14 cellular contexts compared by ENCODE assay signal in the genomic region with DNA sequence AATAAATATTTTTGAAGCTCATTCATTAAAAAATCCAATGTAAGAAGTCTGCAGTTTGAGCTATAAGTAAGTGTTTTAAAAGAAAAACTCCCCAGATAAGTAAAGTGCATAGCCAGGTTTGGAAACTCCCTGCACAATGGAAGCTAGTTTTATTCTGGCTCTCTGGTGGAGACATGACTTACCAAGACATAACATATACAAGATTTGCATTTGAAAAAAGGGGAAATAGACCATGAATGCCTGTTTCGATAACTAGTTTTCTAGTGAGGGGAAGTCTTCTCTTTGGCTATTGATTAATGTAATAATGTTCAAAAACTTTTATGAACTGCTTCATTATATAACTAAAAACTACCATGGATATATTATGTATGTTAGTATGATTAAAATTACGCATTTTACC.
DNase-seq lines count a peak whose midpoint lies in the region; ATAC-seq, FAIRE-seq and TF ChIP-seq lines count a peak whose summit lies in the region.
"Had no signal": no experiment of that assay in that cellular context is flagged by ENCODE, and none has a peak within 500 bp of the region (broad histone marks: within the 10 kb centered on the region; RNA-seq: fewer than 3 reads in every experiment).

No MANE protein-coding gene starts in this region.

- no peaks in the 10 kb centered on the region; the same call in 2 of the 3 replicates for H3K9me3 ChIP-seq in GM12878 (replicated peaks; ENCODE audit: control insufficient read depth, insufficient read depth, low read length)
- no peaks in the 10 kb centered on the region for H3K9me3 ChIP-seq in prostate gland
- no peaks in the 10 kb centered on the region for H3K9me3 ChIP-seq in A673 (ENCODE audit: low read depth, low read length, poor library complexity, severe bottlenecking)
- H3K9me3 ChIP-seq in colonic mucosa, result no peaks in the 10 kb centered on the region
- H3K9me3 ChIP-seq: body of pancreas, pancreas had no signal

- POLR2A ChIA-PET in GM12878 (lab: Charles Lee) (no interaction called here), A673 (lab: Charles Lee; ENCODE audit: low non-redundant PET) (no interaction called here)

- no peak overlapping the region for H2AFZ ChIP-seq in GM12878 (ENCODE audit: control insufficient read depth, low read depth, low read length)

- H3K27me3 ChIP-seq in GM12878 (replicated peaks in 1 of 2; ENCODE audit: control insufficient read depth in 2 of 2, insufficient read depth in 2 of 2, low read length in 1 of 2), result no peaks in the 10 kb centered on the region
- H3K27me3 ChIP-seq in prostate gland (replicated peaks; ENCODE audit: insufficient read depth), result no peaks in the 10 kb centered on the region
- H3K27me3 ChIP-seq in A673 (replicated peaks; ENCODE audit: insufficient read depth, low read depth, low read length, poor library complexity), result no peaks in the 10 kb centered on the region
- no peaks in the 10 kb centered on the region for H3K27me3 ChIP-seq in colonic mucosa
- H3K27me3 ChIP-seq: body of pancreas, pancreas had no signal

- H3K36me3 ChIP-seq in GM12878 (ENCODE audit: control insufficient read depth in 2 of 2, insufficient read depth in 2 of 2, low read length in 1 of 2), result no peaks in the 10 kb centered on the region; a peak in 1 of 4 replicates
- H3K36me3 ChIP-seq in prostate gland, result no peaks in the 10 kb centered on the region
- no peaks in the 10 kb centered on the region for H3K36me3 ChIP-seq in A673 (ENCODE audit: insufficient read depth, low read length, poor library complexity, severe bottlenecking)
- H3K36me3 ChIP-seq in colonic mucosa, result no peaks in the 10 kb centered on the region
- H3K36me3 ChIP-seq: pancreas had no signal

- no peak for TF ChIP-seq RAD21 in GM12878 (IDR thresholded peaks at IDR 0.05; ENCODE audit: insufficient read depth, low read depth, low read length)

- H3K27ac ChIP-seq in GM12878 (ENCODE audit: control insufficient read depth, insufficient read depth) (peak overlapping the region; percentile 70), prostate gland (no peak overlapping the region), A673 (ENCODE audit: low read depth, low read length, poor library complexity, severe bottlenecking) (no peak overlapping the region), colonic mucosa (no peak overlapping the region)
- H3K27ac ChIP-seq: body of pancreas, pancreas had no signal

- H3K9ac ChIP-seq in GM12878 (ENCODE audit: control insufficient read depth, insufficient read depth, low read length) (no peak overlapping the region), colonic mucosa (ENCODE audit: low read depth in 2 of 2, low read length in 2 of 2) (no peak overlapping the region)

- BruUV-seq in GM12878 (replicated peaks; lab: Mats Ljungman, UMichigan), result no TSS peak
- BruUV-seq in A673 (replicated peaks; lab: Mats Ljungman, UMichigan), result no TSS peak

- SMC1A ChIA-PET in GM12878 (lab: Charles Lee; ENCODE audit: uncharacterized antibody, unreplicated experiment), result interaction anchor here (0.7 to 1.6 kb wide), 6 partner anchors 12 to 370 kb away, joined by 3 to 6 read pairs (median 4); no protein-coding TSS in a partner anchor

- 98% methylated on average over 2 of the region's 2 CpGs for WGBS in GM12878 (ENCODE audit: insufficient coverage, insufficient replicate concordance, low lambda C conversion rate, missing lambda C conversion rate)
- 97% methylated on average over 2 of the region's 2 CpGs for WGBS in prostate gland

- CTCF ChIA-PET in GM12878 (lab: Yijun Ruan, JAX) (interaction anchor here (0.9 to 1.0 kb wide), 2 partner anchors 11 to 33 kb away, joined by 3 read pairs; no protein-coding TSS in a partner anchor), A673 (lab: Charles Lee) (no interaction called here)

- no peak for TF ChIP-seq EP300 in GM12878 (IDR thresholded peaks at IDR 0.05; ENCODE audit: borderline replicate concordance in 1 of 2, control insufficient read depth in 1 of 2, low read depth in 2 of 2, low read length in 2 of 2)

- TF ChIP-seq POLR2A in GM12878 (IDR thresholded peaks at IDR 0.05; ENCODE audit: low read depth, low read length), result no peak
- no peak for TF ChIP-seq POLR2A in prostate gland (IDR thresholded peaks at IDR 0.05)

- H3K79me2 ChIP-seq in GM12878 (ENCODE audit: control insufficient read depth, insufficient read depth, low read length), result no peaks in the 10 kb centered on the region

- intact Hi-C loops in GM12878 (cut with micrococcal nuclease; ENCODE audit: unreplicated experiment) (no loop called here), prostate gland (cut with DNase I) (no loop called here), A673 (cut with micrococcal nuclease; ENCODE audit: unreplicated experiment) (no loop called here), colonic mucosa (cut with DNase I) (no loop called here)

- FAIRE-seq in GM12878 (lab: Jason Lieb, UNC), result no peak
- FAIRE-seq: pancreas had no signal

- TF ChIP-seq CTCF in GM12878 (IDR thresholded peaks at IDR 0.05 in 2 of 3, conservative IDR thresholded peaks at IDR 0.05 in 1 of 3; ENCODE audit: control insufficient read depth in 2 of 3, extremely low read depth in 1 of 3, insufficient read depth in 1 of 3, low read depth in 3 of 3, low read length in 3 of 3) (no peak), prostate gland (IDR thresholded peaks at IDR 0.05) (no peak), A673 (conservative IDR thresholded peaks at IDR 0.05; ENCODE audit: low read depth, low read length) (no peak), colonic mucosa (IDR thresholded peaks at IDR 0.05) (no peak)

- in situ Hi-C loops in GM12878 (cut with MboI), result no loop called here

- RAD21 ChIA-PET in GM12878 (lab: Charles Lee; ENCODE audit: unreplicated experiment), result interaction anchor here (1.7 to 1.8 kb wide), 2 partner anchors 13 to 87 kb away, joined by 5 read pairs; no protein-coding TSS in a partner anchor

- ATAC-seq in GM18873 (IDR thresholded peaks at IDR 0.05; ENCODE audit: low FRiP score, unreplicated experiment) (peak; percentile 89), GM21528 (IDR thresholded peaks at IDR 0.05; ENCODE audit: low FRiP score, unreplicated experiment) (peak; percentile 97), HG03060 (IDR thresholded peaks at IDR 0.05; ENCODE audit: low read depth, unreplicated experiment) (peak; percentile 87), GM12878 (peak; percentile 99)
- ATAC-seq: body of pancreas, pancreas had no signal

- DNase-seq in GM12878 (ENCODE audit: low read depth, low spot score), result peak; percentile 31
- no peak for DNase-seq in prostate gland (ENCODE audit: low spot score)
- DNase-seq in HK-2 (ENCODE audit: unreplicated experiment), result no peak
- DNase-seq in A673 (ENCODE audit: low spot score), result no peak
- no peak for DNase-seq in colonic mucosa
- DNase-seq: body of pancreas; CD8-positive, alpha-beta memory T cell; mammary epithelial cell; NCI-H82; pancreas; stimulated activated naive CD4-positive, alpha-beta T cell had no signal

- no peaks in the 10 kb centered on the region for H4K20me1 ChIP-seq in GM12878 (ENCODE audit: control insufficient read depth, insufficient read depth)

- peaks cover 5% of the 10 kb centered on the region; the same call in 1 of the 2 replicates for H3K4me1 ChIP-seq in GM12878 (ENCODE audit: control insufficient read depth, insufficient read depth, low read length)
- H3K4me1 ChIP-seq in prostate gland (replicated peaks), result no peaks in the 10 kb centered on the region
- H3K4me1 ChIP-seq in A673 (ENCODE audit: insufficient read depth, low read length, poor library complexity, severe bottlenecking), result no peaks in the 10 kb centered on the region
- no peaks in the 10 kb centered on the region for H3K4me1 ChIP-seq in colonic mucosa
- H3K4me1 ChIP-seq: body of pancreas, pancreas had no signal

- no peak overlapping the region for H3K4me3 ChIP-seq in GM12878
- H3K4me3 ChIP-seq in prostate gland, result no peak overlapping the region
- no peak overlapping the region for H3K4me3 ChIP-seq in A673 (ENCODE audit: low read depth, low read length, poor library complexity, severe bottlenecking)
- no peak overlapping the region for H3K4me3 ChIP-seq in colonic mucosa
- H3K4me3 ChIP-seq: body of pancreas, pancreas had no signal

- peak overlapping the region; percentile 27; the same call in 1 of the 2 replicates for H3K4me2 ChIP-seq in GM12878 (ENCODE audit: control insufficient read depth, insufficient read depth)

TF ChIP-seq in GM12878, 131 proteins besides CTCF, POLR2A, EP300 and RAD21 (continues in another document):
- TF ChIP-seq CUX1 (IDR thresholded peaks at IDR 0.05; ENCODE audit: insufficient replicate concordance, low read depth, low read length) (peak; percentile 93), MTA3 (IDR thresholded peaks at IDR 0.05; ENCODE audit: borderline replicate concordance, low read length) (no peak)
